8 cellular contexts compared by ENCODE assay signal in the genomic region with DNA sequence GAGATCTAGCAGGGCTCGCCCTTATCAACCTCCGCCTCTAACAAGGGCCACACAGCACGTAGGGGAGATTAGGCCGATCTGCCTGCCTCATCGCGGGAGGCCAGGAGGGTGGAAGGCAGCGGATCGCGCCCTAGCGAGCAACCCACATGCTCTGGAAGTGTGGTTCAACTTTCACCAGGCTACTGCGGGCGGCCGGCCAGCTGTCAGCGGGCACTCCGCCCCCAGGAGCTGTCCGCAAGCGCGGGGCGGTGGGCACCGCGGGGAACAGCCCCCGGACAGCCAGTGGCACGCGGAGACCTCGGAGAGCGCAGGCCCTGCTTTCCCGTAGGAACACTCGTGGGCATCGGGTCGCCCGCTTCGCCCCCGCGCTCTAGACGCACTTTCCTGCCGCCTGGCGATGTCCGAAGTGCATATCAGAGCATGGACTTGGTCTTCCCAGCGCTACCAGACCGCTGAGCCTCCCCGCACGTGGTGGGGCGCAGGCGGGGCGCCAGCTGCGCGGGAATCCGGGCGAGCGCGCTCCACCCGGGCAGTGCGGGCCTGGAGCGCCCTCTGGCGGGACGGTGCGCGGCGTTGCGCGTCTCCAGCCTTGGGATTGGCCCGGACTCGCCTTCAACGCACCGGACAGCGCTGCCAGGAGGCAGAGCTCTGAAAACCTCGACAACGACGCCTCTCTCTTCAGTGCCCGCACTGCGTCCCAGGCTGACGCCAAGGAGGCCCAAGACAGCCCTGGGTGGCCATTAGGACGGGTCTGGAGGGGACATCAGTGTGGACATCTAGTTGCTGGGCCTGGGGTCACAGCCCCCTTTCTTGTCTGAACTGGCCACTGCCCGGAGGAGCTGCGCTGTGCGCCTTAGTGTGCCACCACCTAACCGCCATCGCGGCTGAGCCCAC. TPM values are rescaled to one million over a fixed set of nuclear protein-coding genes. Genes with fewer than 3 reads are reported as not detected.
DNase-seq lines count a peak whose midpoint lies in the region; ATAC-seq and TF ChIP-seq lines count a peak whose summit lies in the region.

No MANE protein-coding gene starts in this region.

- ATAC-seq in HG03135 (IDR thresholded peaks at IDR 0.05; ENCODE audit: unreplicated experiment) (peak; percentile 47), lung (ENCODE audit: insufficient read depth, low FRiP score) (peak; percentile 80), GM21529 (IDR thresholded peaks at IDR 0.05; ENCODE audit: unreplicated experiment) (no peak)

- H3K4me1 ChIP-seq in lung (ENCODE audit: control insufficient read depth in 2 of 2, insufficient read depth in 2 of 2, low read length in 2 of 2): peaks cover 4 to 15% of the 10 kb centered on the region in 2 donors

- WGBS in lung, 2 donors: 6 to 7% methylated on average over 74 to 79 of the region's 79 CpGs

- no peaks in the 10 kb centered on the region for H3K9me3 ChIP-seq in lung (ENCODE audit: control insufficient read depth in 2 of 2, insufficient read depth in 1 of 2, low read length in 1 of 2)

- no peaks in the 10 kb centered on the region for H3K36me3 ChIP-seq in lung (ENCODE audit: control insufficient read depth in 2 of 2, insufficient read depth in 2 of 2, low read length in 2 of 2)

- peak overlapping the region; percentile 37 for H3K4me3 ChIP-seq in lung

- H3K27me3 ChIP-seq in lung (ENCODE audit: control insufficient read depth, insufficient read depth): peaks cover 6% of the 10 kb centered on the region

- peak; percentile 90 for TF ChIP-seq CTCF in lung (IDR thresholded peaks at IDR 0.05; ENCODE audit: control extremely low read depth, extremely low read depth)

- peak; percentile 67 for DNase-seq in COLO668 (lab: John Stamatoyannopoulos, UW; ENCODE audit: unreplicated experiment)
- peak; percentile 70 for DNase-seq in NCI-H526 treated with DMSO at 0.1 percent for 48 hours (lab: John Stamatoyannopoulos, UW)
- DNase-seq in activated CD8-positive, alpha-beta memory T cell treated with anti-CD3 and anti-CD28 coated beads for 1 hour (ENCODE audit: extremely low read depth in 1 of 2, low read depth in 1 of 2): peak; percentile 31 to 64
- peak; percentile 64 for DNase-seq in effector CD8-positive, alpha-beta T cell (lab: John Stamatoyannopoulos, UW)
- peak; percentile 82 for DNase-seq in lung (ENCODE audit: low spot score)
- DNase-seq in stimulated activated CD4-positive, alpha-beta T cell treated with anti-CD3 and anti-CD28 coated beads, Interleukin-4, amount 100 ng/mL, for 24 hours: peak; percentile 84

- H3K27ac ChIP-seq in lung (ENCODE audit: low read depth in 1 of 2, low read length in 1 of 2): no peak overlapping the region

RNA-seq across cellular contexts. Expression of a gene that starts 3.6 kb away (rescaled TPM):
- 10 to 100 TPM; 23.0 to 35.2 TPM for total RNA-seq in lung
- polyA plus RNA-seq in lung: 10 to 100 TPM; 32.7 to 34.5 TPM

RNA-seq across cellular contexts. Expression of a gene that starts 51.8 kb away (rescaled TPM):
- total RNA-seq in lung: 10 to 100 TPM; 40.2 to 66.6 TPM
- polyA plus RNA-seq in lung: 10 to 100 TPM; 26.5 to 29.8 TPM

RNA-seq across cellular contexts. Expression of a gene that starts 51.9 kb away (rescaled TPM):
- 10 to 100 TPM in 1 of 2 donors, 1 to 10 TPM in 1; 6.2 to 15.4 TPM for total RNA-seq in lung
- polyA plus RNA-seq in lung: 10 to 100 TPM in 1 of 2 donors, 1 to 10 TPM in 1; 8.0 to 13.2 TPM
